In the genomic region with DNA sequence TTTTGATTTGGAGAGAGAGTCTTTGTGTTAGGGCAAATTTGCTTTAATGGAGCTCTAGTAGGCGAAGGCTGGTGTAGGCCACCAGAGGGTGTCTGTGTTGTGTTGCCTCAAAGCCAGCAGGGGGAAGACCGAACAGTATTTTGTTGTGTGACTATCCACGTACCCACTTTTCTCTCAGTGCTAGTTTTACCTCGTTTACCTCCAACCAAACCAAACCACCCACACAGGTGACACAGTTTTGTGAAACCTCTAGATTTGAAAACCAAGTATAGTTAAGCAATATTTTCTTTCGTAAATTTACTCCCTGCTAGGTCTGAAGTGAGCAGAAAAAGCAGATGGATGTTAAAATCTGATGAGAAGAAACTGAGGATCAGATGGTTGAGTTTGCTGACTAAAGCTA, we compare ENCODE assay signal across 8 cellular contexts.
A peak's percentile ranks its signal among the peaks of the same experiment; 100 is the strongest.
DNase-seq lines count a peak whose midpoint lies in the region; ATAC-seq and TF ChIP-seq lines count a peak whose summit lies in the region.

No MANE protein-coding gene starts in this region.

- TF ChIP-seq CTCF in GM12872 (IDR thresholded peaks at IDR 0.05; ENCODE audit: insufficient read depth, low read depth, low read length): peak; percentile 94

- DNase-seq in NCI-H345 (lab: John Stamatoyannopoulos, UW): peak; percentile 16
- DNase-seq in activated CD4-positive, alpha-beta T cell treated with anti-CD3 and anti-CD28 coated beads for 48 hours: peak; percentile 68
- DNase-seq in ecto neural progenitor cell (ENCODE audit: low spot score): peak; percentile 66
- peak; percentile 89 for DNase-seq in medulla oblongata (ENCODE audit: extremely low spot score)
- DNase-seq in stimulated activated CD8-positive, alpha-beta memory T cell treated with anti-CD3 and anti-CD28 coated beads, Interleukin-15, amount 100 ng/mL, for 1 hour (ENCODE audit: low read depth): peak; percentile 2

- ATAC-seq in HG02885 (IDR thresholded peaks at IDR 0.05; ENCODE audit: poor library complexity, unreplicated experiment): peak; percentile 88
- no peak for ATAC-seq in GM21576 (IDR thresholded peaks at IDR 0.05; ENCODE audit: unreplicated experiment)

Comparison
In these comparisons a context has a peak if more than half of its experiments do, and no peak if none do; other contexts are left out.
1. DNase-seq: peak in every context shown above with its lines; median percentile 89 in medulla oblongata; 68 in activated CD4-positive, alpha-beta T cell treated with anti-CD3 and anti-CD28 coated beads for 48 hours; 66 in ecto neural progenitor cell; 16 in NCI-H345; 2 in stimulated activated CD8-positive, alpha-beta memory T cell treated with anti-CD3 and anti-CD28 coated beads, Interleukin-15, amount 100 ng/mL, for 1 hour.